In the genomic region with DNA sequence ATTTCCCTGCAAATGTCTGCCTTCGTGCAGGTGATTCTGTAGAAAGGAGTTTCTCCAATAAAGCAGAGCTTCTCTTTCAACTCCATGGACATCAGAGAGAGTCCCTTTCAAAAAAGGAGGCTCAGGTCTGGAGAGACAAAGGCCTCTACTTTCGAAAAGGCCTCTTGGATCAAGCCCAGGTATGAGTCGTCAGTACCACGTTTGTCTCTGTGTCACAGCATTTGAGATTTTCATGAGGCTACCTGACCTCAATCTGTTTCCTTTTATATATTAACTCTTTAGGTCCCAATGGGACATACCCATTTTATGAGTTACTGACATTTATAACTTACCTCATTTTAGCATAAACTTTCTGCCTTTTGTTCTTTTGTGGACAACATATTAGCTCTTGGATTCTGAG, we compare ENCODE assay signal across 25 cellular contexts.
DNase-seq lines count a peak whose midpoint lies in the region; ATAC-seq, FAIRE-seq and TF ChIP-seq lines count a peak whose summit lies in the region.
"Had no signal": no experiment of that assay in that cellular context is flagged by ENCODE, and none has a peak within 500 bp of the region (broad histone marks: within the 10 kb centered on the region; RNA-seq: fewer than 3 reads in every experiment).

No MANE protein-coding gene starts in this region.

- POLR2A ChIA-PET in HepG2 (lab: Yijun Ruan, JAX) (no interaction called here), A673 (lab: Charles Lee; ENCODE audit: low non-redundant PET) (no interaction called here)

- H3K27me3 Mint-ChIP-seq in activated naive CD8-positive, alpha-beta T cell treated with anti-CD3 and anti-CD28 coated beads, Interleukin-2, amount 50 U/mL, for 24 hours: no peaks in the 10 kb centered on the region
- no peaks in the 10 kb centered on the region for H3K27me3 Mint-ChIP-seq in stimulated activated naive B cell treated with anti-CD40 and anti-IgM and Interleukin-4, amounts not matched to agents 10 μg/mL and 1 μg/mL and 100 μg/mL, for 72 hours
- H3K27me3 Mint-ChIP-seq: memory B cell had no signal

- H3K4me3 Mint-ChIP-seq in activated naive CD8-positive, alpha-beta T cell treated with anti-CD3 and anti-CD28 coated beads, Interleukin-2, amount 50 U/mL, for 24 hours: peak overlapping the region; percentile 44
- no peak overlapping the region for H3K4me3 Mint-ChIP-seq in stimulated activated naive B cell treated with anti-CD40 and anti-IgM and Interleukin-4, amounts not matched to agents 10 μg/mL and 1 μg/mL and 100 μg/mL, for 72 hours
- H3K4me3 Mint-ChIP-seq: HFFc6, memory B cell had no signal

- H3K27me3 ChIP-seq in HepG2 (ENCODE audit: control insufficient read depth in 1 of 2, insufficient read depth in 2 of 2, low read length in 2 of 2) (no peaks in the 10 kb centered on the region; a peak in 1 of 5 replicates), right lobe of liver (no peaks in the 10 kb centered on the region), MG63 (no peaks in the 10 kb centered on the region), A673 (replicated peaks; ENCODE audit: insufficient read depth, low read depth, low read length, poor library complexity) (no peaks in the 10 kb centered on the region)
- H3K27me3 ChIP-seq: esophagus squamous epithelium, right atrium auricular region had no signal

- H3K4me1 ChIP-seq in HepG2 (ENCODE audit: insufficient read depth, low read length) (no peaks in the 10 kb centered on the region), right lobe of liver (no peaks in the 10 kb centered on the region), A673 (ENCODE audit: insufficient read depth, low read length, poor library complexity, severe bottlenecking) (no peaks in the 10 kb centered on the region)
- H3K4me1 ChIP-seq: esophagus squamous epithelium, right atrium auricular region had no signal

- no peak overlapping the region for H2AFZ ChIP-seq in HepG2 (ENCODE audit: low read length)

- TF ChIP-seq RAD21 in HepG2 (CRISPR knock-in tag; IDR thresholded peaks at IDR 0.05): no peak

- no peak overlapping the region for H3K27ac ChIP-seq in HepG2 (ENCODE audit: extremely low read length, insufficient read depth, low read length)
- H3K27ac ChIP-seq in right lobe of liver: no peak overlapping the region
- H3K27ac ChIP-seq in A673 (ENCODE audit: low read depth, low read length, poor library complexity, severe bottlenecking): no peak overlapping the region
- H3K27ac ChIP-seq: C4-2B, esophagus squamous epithelium, right atrium auricular region had no signal

- no peak for TF ChIP-seq CTCF in HepG2 (CRISPR knock-in tag; IDR thresholded peaks at IDR 0.05)
- no peak for TF ChIP-seq CTCF in right lobe of liver (IDR thresholded peaks at IDR 0.05)
- no peak for TF ChIP-seq CTCF in A673 (conservative IDR thresholded peaks at IDR 0.05; ENCODE audit: low read depth, low read length)

- H3K4me2 ChIP-seq in HepG2 (ENCODE audit: low read depth, low read length): no peak overlapping the region

- H3K79me2 ChIP-seq in HepG2 (ENCODE audit: insufficient read depth, low read length): no peaks in the 10 kb centered on the region

- no peak for TF ChIP-seq POLR2A in HepG2 (IDR thresholded peaks at IDR 0.05; ENCODE audit: insufficient read depth in 1 of 2, low read depth in 2 of 2, low read length in 2 of 2)
- TF ChIP-seq POLR2A in right lobe of liver (IDR thresholded peaks at IDR 0.05): no peak

- BruUV-seq in HepG2 (replicated peaks; lab: Mats Ljungman, UMichigan) (no TSS peak), A673 (replicated peaks; lab: Mats Ljungman, UMichigan) (no TSS peak)

- FAIRE-seq in HepG2 (lab: Jason Lieb, UNC): no peak
- FAIRE-seq: endometrium, GM12892, TTC549 had no signal

- TF ChIP-seq EP300 in HepG2 (IDR thresholded peaks at IDR 0.05; ENCODE audit: low read depth in 2 of 2, low read length in 2 of 2) (no peak), HepG2 (CRISPR knock-in tag; IDR thresholded peaks at IDR 0.05; ENCODE audit: borderline replicate concordance) (no peak)

- ATAC-seq in HepG2 (no peak), right lobe of liver (no peak)
- ATAC-seq in activated naive CD8-positive, alpha-beta T cell treated with anti-CD3 and anti-CD28 coated beads, Interleukin-2, amount 50 U/mL, for 24 hours: peak; percentile 27
- peak; percentile 31 to 34 for ATAC-seq in stimulated activated naive B cell treated with anti-CD40 and anti-IgM and Interleukin-4, amounts not matched to agents 10 μg/mL and 1 μg/mL and 100 μg/mL, for 72 hours (replicated peaks)

- CTCF ChIA-PET in HepG2 (lab: Yijun Ruan, JAX; ENCODE audit: low intra/inter-chr PET ratio, low total read pairs) (no interaction called here), A673 (lab: Charles Lee) (no interaction called here)

- H3K4me1 Mint-ChIP-seq in activated naive CD8-positive, alpha-beta T cell treated with anti-CD3 and anti-CD28 coated beads, Interleukin-2, amount 50 U/mL, for 24 hours: peaks cover 76% of the 10 kb centered on the region
- H3K4me1 Mint-ChIP-seq in stimulated activated naive B cell treated with anti-CD40 and anti-IgM and Interleukin-4, amounts not matched to agents 10 μg/mL and 1 μg/mL and 100 μg/mL, for 72 hours: peaks cover 21 to 46% of the 10 kb centered on the region in 2 donors
- H3K4me1 Mint-ChIP-seq: memory B cell had no signal

- peak overlapping the region; percentile 90 for H3K27ac Mint-ChIP-seq in activated naive CD8-positive, alpha-beta T cell treated with anti-CD3 and anti-CD28 coated beads, Interleukin-2, amount 50 U/mL, for 24 hours
- peak overlapping the region; percentile 60 for H3K27ac Mint-ChIP-seq in stimulated activated naive B cell treated with anti-CD40 and anti-IgM and Interleukin-4, amounts not matched to agents 10 μg/mL and 1 μg/mL and 100 μg/mL, for 72 hours
- H3K27ac Mint-ChIP-seq: HFFc6, memory B cell had no signal

- peaks cover 11% of the 10 kb centered on the region for H3K9me3 Mint-ChIP-seq in activated naive CD8-positive, alpha-beta T cell treated with anti-CD3 and anti-CD28 coated beads, Interleukin-2, amount 50 U/mL, for 24 hours
- H3K9me3 Mint-ChIP-seq in stimulated activated naive B cell treated with anti-CD40 and anti-IgM and Interleukin-4, amounts not matched to agents 10 μg/mL and 1 μg/mL and 100 μg/mL, for 72 hours: peaks cover 0 to 4% of the 10 kb centered on the region in 2 donors
- H3K9me3 Mint-ChIP-seq: HFFc6, memory B cell had no signal

- peaks cover 9% of the 10 kb centered on the region for H3K36me3 Mint-ChIP-seq in activated naive CD8-positive, alpha-beta T cell treated with anti-CD3 and anti-CD28 coated beads, Interleukin-2, amount 50 U/mL, for 24 hours (ENCODE audit: low read depth)
- peaks cover 13 to 14% of the 10 kb centered on the region in 2 donors for H3K36me3 Mint-ChIP-seq in stimulated activated naive B cell treated with anti-CD40 and anti-IgM and Interleukin-4, amounts not matched to agents 10 μg/mL and 1 μg/mL and 100 μg/mL, for 72 hours

- intact Hi-C loops in HepG2 (cut with micrococcal nuclease; ENCODE audit: unreplicated experiment) (no loop called here), right lobe of liver (cut with DNase I) (no loop called here), A673 (cut with micrococcal nuclease; ENCODE audit: unreplicated experiment) (no loop called here)

- H3K36me3 ChIP-seq in HepG2 (replicated peaks in 1 of 2; ENCODE audit: control insufficient read depth in 1 of 2, insufficient read depth in 2 of 2, low read length in 2 of 2): no peaks in the 10 kb centered on the region
- no peaks in the 10 kb centered on the region for H3K36me3 ChIP-seq in right lobe of liver
- H3K36me3 ChIP-seq in MG63: no peaks in the 10 kb centered on the region
- no peaks in the 10 kb centered on the region for H3K36me3 ChIP-seq in A673 (ENCODE audit: insufficient read depth, low read length, poor library complexity, severe bottlenecking)
- H3K36me3 ChIP-seq: esophagus squamous epithelium, right atrium auricular region had no signal

- H3K4me3 ChIP-seq in HepG2 (replicated peaks in 1 of 3; ENCODE audit: insufficient read depth in 1 of 3, low read depth in 2 of 3, low read length in 3 of 3) (no peak overlapping the region), right lobe of liver (no peak overlapping the region), MG63 (no peak overlapping the region), A673 (ENCODE audit: low read depth, low read length, poor library complexity, severe bottlenecking) (no peak overlapping the region)
- H3K4me3 ChIP-seq: esophagus squamous epithelium, right atrium auricular region had no signal

- WGBS in HepG2 (ENCODE audit: low lambda C conversion rate): 0% methylated on average over 4 of the region's 4 CpGs
- 40% methylated on average over 4 of the region's 4 CpGs for WGBS in right lobe of liver (ENCODE audit: insufficient coverage, low coverage, low lambda C conversion rate, missing lambda C conversion rate)

- H3K9ac ChIP-seq in HepG2 (ENCODE audit: insufficient read depth, low read depth, low read length): no peak overlapping the region

- in situ Hi-C loops in HepG2 (cut with HindIII; ENCODE audit: extremely low pct_ligation_motif_present, low pct_unique_long_range_greater_than_20kb): no loop called here

- H3K9me3 ChIP-seq in HepG2 (ENCODE audit: low read length) (no peaks in the 10 kb centered on the region), right lobe of liver (no peaks in the 10 kb centered on the region), MG63 (no peaks in the 10 kb centered on the region), A673 (ENCODE audit: low read depth, low read length, poor library complexity, severe bottlenecking) (no peaks in the 10 kb centered on the region)
- H3K9me3 ChIP-seq: esophagus squamous epithelium, right atrium auricular region had no signal

- DNase-seq in HepG2 (ENCODE audit: low spot score) (no peak), right lobe of liver (no peak), MG63 (peak; percentile 25), SIG-M5 treated with dmso at 0.1 percent for 504 hours (lab: John Stamatoyannopoulos, UW; ENCODE audit: unreplicated experiment) (no peak), A673 (ENCODE audit: low spot score) (no peak)
- no peak for DNase-seq in activated naive CD8-positive, alpha-beta T cell treated with anti-CD3 and anti-CD28 coated beads, Interleukin-2, amount 50 U/mL, for 24 hours
- no peak for DNase-seq in stimulated activated naive B cell treated with anti-CD40 and anti-IgM and Interleukin-4, amounts not matched to agents 10 μg/mL and 1 μg/mL and 100 μg/mL, for 72 hours
- DNase-seq: Calu3, dermis blood vessel endothelial cell, EL, esophagus squamous epithelium, HFFc6, hypothalamus, MM.1S, NCI-H1417 treated with DMSO at 0.1 percent for 48 hours, NCI-H2081, NCI-H226, NCI-H69, RPMI8226 had no signal

- H4K20me1 ChIP-seq in HepG2 (ENCODE audit: insufficient read depth, low read length): no peaks in the 10 kb centered on the region

TF ChIP-seq in HepG2, 621 proteins besides CTCF, POLR2A, EP300 and RAD21:
- no peak for TF ChIP-seq XRCC5 (optimal IDR thresholded peaks at IDR 0.05; ENCODE audit: low read length)
- 0 out of 2 replicates have a peak, but pooled peaks have one; percentile 19 for TF ChIP-seq ZNF652 (CRISPR knock-in tag; IDR thresholded peaks at IDR 0.05; ENCODE audit: borderline replicate concordance, low read depth)

Comparison
In these comparisons a context has a peak if more than half of its experiments do, and no peak if none do; other contexts are left out.
1. ATAC-seq: peak in activated naive CD8-positive, alpha-beta T cell treated with anti-CD3 and anti-CD28 coated beads, Interleukin-2, amount 50 U/mL, for 24 hours (single experiment) and stimulated activated naive B cell treated with anti-CD40 and anti-IgM and Interleukin-4, amounts not matched to agents 10 μg/mL and 1 μg/mL and 100 μg/mL, for 72 hours (2 of 2); none in HepG2 (single experiment) and right lobe of liver (0 of 4).